In genomic region chr12:9649532-9649940, GRCh38 we compare ENCODE assay signal across 8 cellular contexts. TPM values are rescaled to one million over a fixed set of nuclear protein-coding genes. Genes with fewer than 3 reads are reported as not detected.
A peak's percentile ranks its signal among the peaks of the same experiment; 100 is the strongest.
DNase-seq lines count a peak whose midpoint lies in the region; ATAC-seq and TF ChIP-seq lines count a peak whose summit lies in the region.

No MANE protein-coding gene starts in this region.

- H3K9ac ChIP-seq in DND-41 (ENCODE audit: low read depth, low read length) (peak overlapping the region; percentile 68), Karpas-422 (ENCODE audit: low read length) (peak overlapping the region; percentile 68), subcutaneous abdominal adipose tissue (ENCODE audit: low read length in 5 of 5) (peak overlapping the region; percentile 4 to 87 (median 63))

- peaks cover 0 to 6% of the 10 kb centered on the region in 2 donors for H3K9me3 Mint-ChIP-seq in activated naive CD4-positive, alpha-beta T cell treated with anti-CD3 and anti-CD28 coated beads, Interleukin-2, amount 50 U/mL, for 72 hours

- H2AFZ ChIP-seq in DND-41 (ENCODE audit: low read depth, low read length) (no peak overlapping the region), Karpas-422 (ENCODE audit: low read length) (no peak overlapping the region; the same call in 1 of the 2 replicates)

- peaks cover 18% of the 10 kb centered on the region for H3K36me3 ChIP-seq in DND-41 (ENCODE audit: insufficient read depth, low read length)
- no peaks in the 10 kb centered on the region for H3K36me3 ChIP-seq in Karpas-422 (ENCODE audit: insufficient read depth, low read length)
- H3K36me3 ChIP-seq in subcutaneous abdominal adipose tissue (ENCODE audit: control insufficient read depth in 5 of 5, insufficient read depth in 5 of 5, low read length in 5 of 5): peaks cover 6 to 10% (median 8%) of the 10 kb centered on the region in 5 donors

- ATAC-seq in DND-41 (ENCODE audit: insufficient read depth, low read depth) (no peak), GM18867 (IDR thresholded peaks at IDR 0.05; ENCODE audit: unreplicated experiment) (no peak)
- ATAC-seq in activated naive CD4-positive, alpha-beta T cell treated with anti-CD3 and anti-CD28 coated beads, Interleukin-2, amount 50 U/mL, for 72 hours: no peak

- H4K20me1 ChIP-seq in DND-41 (ENCODE audit: insufficient read depth, low read length) (no peaks in the 10 kb centered on the region), Karpas-422 (ENCODE audit: insufficient read depth, low read depth, low read length) (no peaks in the 10 kb centered on the region)

- H3K4me2 ChIP-seq in DND-41 (ENCODE audit: insufficient read depth, low read length): peak overlapping the region; percentile 80
- peak overlapping the region; percentile 67 for H3K4me2 ChIP-seq in Karpas-422 (ENCODE audit: low read depth, low read length, poor library complexity, severe bottlenecking)

- H3K4me3 ChIP-seq in DND-41 (ENCODE audit: low read depth in 1 of 2, low read length in 2 of 2) (peak overlapping the region; percentile 43 to 79), Karpas-422 (ENCODE audit: low read length) (peak overlapping the region; percentile 64), subcutaneous abdominal adipose tissue (ENCODE audit: low read depth in 1 of 5, low read length in 5 of 5) (peak overlapping the region; percentile 50 to 96 (median 80))

- peak; percentile 65 for DNase-seq in DND-41
- DNase-seq in Karpas-422: peak; percentile 71
- DNase-seq in activated naive CD4-positive, alpha-beta T cell treated with anti-CD3 and anti-CD28 coated beads, Interleukin-2, amount 50 U/mL, for 72 hours (ENCODE audit: low spot score in 2 of 2): no peak
- no peak for DNase-seq in DMS53 treated with DMSO at 0.1 percent for 48 hours (lab: John Stamatoyannopoulos, UW; ENCODE audit: unreplicated experiment)
- DNase-seq in GM03348 (ENCODE audit: low spot score): no peak

- H3K79me2 ChIP-seq in DND-41 (ENCODE audit: insufficient read depth, low read length) (peaks cover 48% of the 10 kb centered on the region), Karpas-422 (ENCODE audit: low read length) (no peaks in the 10 kb centered on the region)

- peaks cover 3% of the 10 kb centered on the region for H3K9me3 ChIP-seq in DND-41 (ENCODE audit: insufficient read depth, low read length, severe bottlenecking)
- no peaks in the 10 kb centered on the region for H3K9me3 ChIP-seq in Karpas-422 (ENCODE audit: low read length)
- no peaks in the 10 kb centered on the region for H3K9me3 ChIP-seq in subcutaneous abdominal adipose tissue (ENCODE audit: control insufficient read depth in 5 of 5, low read length in 5 of 5)

- peak overlapping the region; percentile 97 for H3K27ac ChIP-seq in DND-41 (ENCODE audit: low read length)
- peak overlapping the region; percentile 80 for H3K27ac ChIP-seq in Karpas-422 (ENCODE audit: low read length)
- H3K27ac ChIP-seq in layer of hippocampus (ENCODE audit: low read depth, low read length): peak overlapping the region; percentile 48
- peak overlapping the region; percentile 74 for H3K27ac ChIP-seq in subcutaneous abdominal adipose tissue (ENCODE audit: low read depth, low read length)

- H3K27me3 ChIP-seq in DND-41 (ENCODE audit: insufficient read depth, low read length, poor library complexity): no peaks in the 10 kb centered on the region
- H3K27me3 ChIP-seq in Karpas-422 (ENCODE audit: low read length): no peaks in the 10 kb centered on the region
- no peaks in the 10 kb centered on the region for H3K27me3 ChIP-seq in layer of hippocampus (ENCODE audit: control insufficient read depth, insufficient read depth, low read length)
- H3K27me3 ChIP-seq in subcutaneous abdominal adipose tissue (ENCODE audit: control insufficient read depth in 5 of 5, insufficient read depth in 4 of 5, low read length in 5 of 5): no peaks in the 10 kb centered on the region

- no peak for TF ChIP-seq CTCF in DND-41 (IDR thresholded peaks at IDR 0.05; ENCODE audit: borderline replicate concordance, extremely low read depth, low read length, poor library complexity, severe bottlenecking)

- peaks cover 60 to 65% of the 10 kb centered on the region in 2 donors for H3K36me3 Mint-ChIP-seq in activated naive CD4-positive, alpha-beta T cell treated with anti-CD3 and anti-CD28 coated beads, Interleukin-2, amount 50 U/mL, for 72 hours

- peaks cover 60% of the 10 kb centered on the region for H3K4me1 ChIP-seq in DND-41 (ENCODE audit: insufficient read depth, low read length)
- H3K4me1 ChIP-seq in Karpas-422 (ENCODE audit: low read length): peaks cover 54% of the 10 kb centered on the region
- H3K4me1 ChIP-seq in subcutaneous abdominal adipose tissue (ENCODE audit: control insufficient read depth in 5 of 5, insufficient read depth in 5 of 5, low read length in 5 of 5): peaks cover 0 to 38% (median 27%) of the 10 kb centered on the region in 5 donors

- H3K9me2 ChIP-seq in Karpas-422 (replicated peaks; ENCODE audit: insufficient read depth, low read length): no peaks in the 10 kb centered on the region

- H3K27ac Mint-ChIP-seq in activated naive CD4-positive, alpha-beta T cell treated with anti-CD3 and anti-CD28 coated beads, Interleukin-2, amount 50 U/mL, for 72 hours: peak overlapping the region; percentile 97 to 98

RNA-seq across cellular contexts. Expression of gene CLEC2D, which starts 20.0 kb away (rescaled TPM):
- total RNA-seq in Karpas-422 (2014; rRNA removed; shearing (Covaris generic); ENCODE audit: low replicate concordance): 1.5 and 3.2 TPM in 2 replicates
- total RNA-seq in activated naive CD4-positive, alpha-beta T cell treated with anti-CD3 and anti-CD28 coated beads, Interleukin-2, amount 50 U/mL, for 72 hours: 100 to 1,000 TPM; 182 to 270 TPM

RNA-seq across cellular contexts. Expression of gene KLRB1, which starts 41.8 kb away (rescaled TPM):
- total RNA-seq in Karpas-422 (2014; rRNA removed; shearing (Covaris generic); ENCODE audit: low replicate concordance): not detected in 2 replicates
- total RNA-seq in activated naive CD4-positive, alpha-beta T cell treated with anti-CD3 and anti-CD28 coated beads, Interleukin-2, amount 50 U/mL, for 72 hours: under 1 TPM in 1 of 2 donors, not detected in 1; 0.46 TPM

Comparison
In these comparisons a context has a peak if more than half of its experiments do, and no peak if none do; other contexts are left out.
1. DNase-seq: peak in DND-41 (single experiment) and Karpas-422 (single experiment); none in activated naive CD4-positive, alpha-beta T cell treated with anti-CD3 and anti-CD28 coated beads, Interleukin-2, amount 50 U/mL, for 72 hours (0 of 2), DMS53 treated with DMSO at 0.1 percent for 48 hours (single experiment) and GM03348 (single experiment).
2. RNA of gene CLEC2D, which starts 20.0 kb away (total RNA-seq): 182 to 270 TPM in activated naive CD4-positive, alpha-beta T cell treated with anti-CD3 and anti-CD28 coated beads, Interleukin-2, amount 50 U/mL, for 72 hours; 1.5 to 3.2 TPM in Karpas-422; every median in the first group is over 10 times any median in the second.
3. Peak in every context shown above with its lines, with median percentiles within 50 percentile points of each other: H3K27ac ChIP-seq, H3K4me3 ChIP-seq and H3K9ac ChIP-seq.